Comparison of ENCODE assay signal across 8 cellular contexts in the genomic region with DNA sequence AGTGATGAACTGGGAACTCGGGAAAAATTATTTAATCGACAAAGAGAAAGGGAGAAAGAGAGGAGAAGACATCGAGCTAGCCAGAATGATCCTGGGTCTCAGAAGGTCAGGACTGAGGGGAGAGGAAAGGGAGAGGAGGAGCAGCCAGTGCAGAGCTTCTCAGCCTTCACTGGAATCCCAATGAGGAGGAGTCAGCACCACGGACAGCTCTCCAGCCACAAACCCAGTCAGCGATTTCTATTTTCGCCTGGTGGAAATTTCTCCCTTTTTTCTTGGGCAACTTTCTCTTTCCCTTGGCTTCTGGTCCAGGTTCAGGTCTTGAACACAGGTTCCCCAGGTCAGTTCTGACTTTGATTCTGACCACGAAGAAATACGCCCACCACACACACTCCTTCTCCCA. TPM values are rescaled to one million over a fixed set of nuclear protein-coding genes. Genes with fewer than 3 reads are reported as not detected.
DNase-seq lines count a peak whose midpoint lies in the region; ATAC-seq and TF ChIP-seq lines count a peak whose summit lies in the region.

No MANE protein-coding gene starts in this region.

- no peak for ATAC-seq in GM18511 (IDR thresholded peaks at IDR 0.05; ENCODE audit: unreplicated experiment)
- no peak for ATAC-seq in GM18858 (IDR thresholded peaks at IDR 0.05; ENCODE audit: unreplicated experiment)

- no peaks in the 10 kb centered on the region; the same call in 1 of the 2 replicates for H3K79me2 ChIP-seq in H9 (ENCODE audit: insufficient read depth, low read length)

- no peak overlapping the region for H3K14ac ChIP-seq in H9 (ENCODE audit: insufficient read depth, low read length)

- no peak overlapping the region for H3K27ac ChIP-seq in H9 (ENCODE audit: insufficient read length, low read depth, low read length)

- H3K9me3 ChIP-seq in H9 (ENCODE audit: control insufficient read depth, low read depth, low read length), result no peaks in the 10 kb centered on the region
- no peaks in the 10 kb centered on the region for H3K9me3 ChIP-seq in adipocyte (ENCODE audit: control insufficient read depth, low read length)

- H3T11ph ChIP-seq in H9 (ENCODE audit: low read length), result no peak overlapping the region

- no peak overlapping the region for H3K4ac ChIP-seq in H9 (ENCODE audit: low read depth, low read length)

- DNase-seq in A172 (ENCODE audit: low spot score) (peak; percentile 3), H9 (peak; percentile 77), adipocyte (ENCODE audit: low read depth) (peak; percentile 53), iris pigment epithelial cell (ENCODE audit: low read depth) (peak; percentile 46), NCI-H2227 treated with DMSO at 0.1 percent for 48 hours (lab: John Stamatoyannopoulos, UW) (no peak), NCI-H1694 treated with DMSO at 0.1 percent for 48 hours (lab: John Stamatoyannopoulos, UW) (no peak)

- no peak overlapping the region for H2BK5ac ChIP-seq in H9 (ENCODE audit: insufficient read length, low read length)

- H2BK12ac ChIP-seq in H9 (ENCODE audit: insufficient read length, low read depth, low read length), result no peak overlapping the region

- no peak overlapping the region for H3K27ac Mint-ChIP-seq in H9

- H3K4me2 ChIP-seq in H9 (ENCODE audit: insufficient read depth, insufficient read length, low read length), result peak overlapping the region; percentile 100

- peaks cover 9% of the 10 kb centered on the region for H3K4me1 ChIP-seq in H9 (ENCODE audit: insufficient read depth, low read length)
- H3K4me1 ChIP-seq in adipocyte (ENCODE audit: control insufficient read depth, insufficient read depth, low read length), result peaks cover 12% of the 10 kb centered on the region

- H3K27me3 Mint-ChIP-seq in H9 (ENCODE audit: low read depth), result peaks cover 37% of the 10 kb centered on the region

- H3K56ac ChIP-seq in H9 (ENCODE audit: insufficient read length, low read depth, low read length), result no peak overlapping the region

- H2AFZ ChIP-seq in H9 (ENCODE audit: low read length), result no peak overlapping the region

- no peak overlapping the region for H4K5ac ChIP-seq in H9 (ENCODE audit: insufficient read length, low read depth, low read length)

- H3K36me3 ChIP-seq in adipocyte (ENCODE audit: control insufficient read depth, insufficient read depth, low read length, severe bottlenecking), result no peaks in the 10 kb centered on the region

- no peak overlapping the region for H3K23ac ChIP-seq in H9 (ENCODE audit: insufficient read length, low read depth, low read length)

- no peak overlapping the region for H3K4me3 ChIP-seq in adipocyte (ENCODE audit: low read length)

- no peak overlapping the region for H4K8ac ChIP-seq in H9 (replicated peaks; ENCODE audit: insufficient read length, low read depth, low read length)

- H3K9ac ChIP-seq in H9 (ENCODE audit: extremely low read depth, insufficient read length, low read length) (no peak overlapping the region), adipocyte (ENCODE audit: low read length) (no peak overlapping the region)

- H3K4me1 Mint-ChIP-seq in H9, result peaks cover 41% of the 10 kb centered on the region in 2 experiments

- no peak overlapping the region for H3K18ac ChIP-seq in H9 (ENCODE audit: insufficient read length, low read depth, low read length)

- no peak overlapping the region for H4K91ac ChIP-seq in H9 (ENCODE audit: insufficient read length, low read depth, low read length)

- no peak for TF ChIP-seq CTCF in H9 (conservative IDR thresholded peaks at IDR 0.05)

- no peak overlapping the region for H2BK15ac ChIP-seq in H9 (ENCODE audit: low read depth, low read length)

- WGBS in H9 (ENCODE audit: extremely low coverage, insufficient read length, low lambda C conversion rate), result no CpG with 5 or more reads among the region's 8 CpGs

- H2AK5ac ChIP-seq in H9 (ENCODE audit: insufficient read length, low read length), result no peak overlapping the region

- no peaks in the 10 kb centered on the region for H3K79me1 ChIP-seq in H9 (ENCODE audit: insufficient read depth, low read depth, low read length, poor library complexity, severe bottlenecking)

- H3K27me3 ChIP-seq in H9 (ENCODE audit: insufficient read depth, low read length), result no peaks in the 10 kb centered on the region; the same call in 1 of the 2 replicates
- peaks cover 17% of the 10 kb centered on the region for H3K27me3 ChIP-seq in adipocyte (replicated peaks; ENCODE audit: control insufficient read depth, insufficient read depth, low read length)

- no peaks in the 10 kb centered on the region for H3K9me3 Mint-ChIP-seq in H9

- no peaks in the 10 kb centered on the region for H4K20me1 ChIP-seq in H9 (ENCODE audit: control insufficient read depth, insufficient read depth, insufficient read length)

- peak overlapping the region; percentile 37 to 68 for H3K4me3 Mint-ChIP-seq in H9

- H2BK20ac ChIP-seq in H9 (ENCODE audit: low read depth, low read length, poor library complexity, severe bottlenecking), result no peak overlapping the region

- peaks cover 0 to 2% (median 0%) of the 10 kb centered on the region in 3 experiments; a peak in 1 of 7 replicates for H3K36me3 Mint-ChIP-seq in H9 (ENCODE audit: insufficient read depth in 1 of 3, low read depth in 3 of 3)

- peaks cover 20% of the 10 kb centered on the region for H3K23me2 ChIP-seq in H9 (ENCODE audit: insufficient read length, low read depth, low read length, poor library complexity, severe bottlenecking)

- no peak overlapping the region for H2BK120ac ChIP-seq in H9 (ENCODE audit: low read depth, low read length, poor library complexity, severe bottlenecking)

RNA-seq across cellular contexts. Expression of a gene that starts 1.6 kb away (rescaled TPM):
- not detected in 2 replicates for total RNA-seq in A172 (2014; rRNA removed; shearing (Covaris generic))
- 12.4 and 14.0 TPM in 2 replicates for total RNA-seq in H9 (2021)

Comparison
In these comparisons a context has a peak if more than half of its experiments do, and no peak if none do; other contexts are left out.
1. DNase-seq: peak in A172 (single experiment), H9 (single experiment), adipocyte (single experiment) and iris pigment epithelial cell (single experiment); none in NCI-H2227 treated with DMSO at 0.1 percent for 48 hours (single experiment) and NCI-H1694 treated with DMSO at 0.1 percent for 48 hours (single experiment).
2. RNA of a gene that starts 1.6 kb away (total RNA-seq): 12.4 to 14.0 TPM in H9; not detected in A172; every median in the first group is over 10 times any median in the second.